25 cellular contexts compared by ENCODE assay signal in genomic region chr11:14070866-14071265, GRCh38.
"Had no signal": no experiment of that assay in that cellular context is flagged by ENCODE, and none has a peak within 500 bp of the region (broad histone marks: within the 10 kb centered on the region; RNA-seq: fewer than 3 reads in every experiment).

No MANE protein-coding gene starts in this region.

- H3K27me3 ChIP-seq: colonic mucosa, esophagus squamous epithelium, neutrophil, right lobe of liver, testis, tibial artery had no signal

- H3K9me3 ChIP-seq: colonic mucosa, esophagus squamous epithelium, lower lobe of right lung, neutrophil, right lobe of liver, testis, tibial artery had no signal

- H3K9ac ChIP-seq: parathyroid adenoma had no signal

- H3K36me3 Mint-ChIP-seq: natural killer cell, type B pancreatic cell had no signal

- H3K36me3 ChIP-seq: colonic mucosa, esophagus squamous epithelium, lower lobe of right lung, neutrophil, right lobe of liver, tibial artery had no signal

- H3K4me3 ChIP-seq: colonic mucosa, esophagus squamous epithelium, lower lobe of right lung, right lobe of liver, smooth muscle cell, testis, tibial artery had no signal

- H3K4me1 ChIP-seq: colonic mucosa, lower lobe of right lung, parathyroid adenoma, right lobe of liver, testis, tibial artery had no signal

- H3K4me3 Mint-ChIP-seq: central memory CD8-positive, alpha-beta T cell; dendritic cell treated with granulocyte-macrophage colony-stimulating factor and Interleukin-4, amounts not matched to agents 40 ng/mL and 50 ng/mL, for 4 days; effector memory CD8-positive, alpha-beta T cell; natural killer cell; neural crest cell; type B pancreatic cell had no signal

- H3K9me3 Mint-ChIP-seq: central memory CD8-positive, alpha-beta T cell; dendritic cell treated with granulocyte-macrophage colony-stimulating factor and Interleukin-4, amounts not matched to agents 40 ng/mL and 50 ng/mL, for 4 days; effector memory CD8-positive, alpha-beta T cell; natural killer cell; type B pancreatic cell had no signal

- H3K27ac Mint-ChIP-seq: dendritic cell treated with granulocyte-macrophage colony-stimulating factor and Interleukin-4, amounts not matched to agents 40 ng/mL and 50 ng/mL, for 4 days; effector memory CD8-positive, alpha-beta T cell; natural killer cell; progenitor cell of endocrine pancreas; type B pancreatic cell had no signal

- DNase-seq: colonic mucosa; effector memory CD8-positive, alpha-beta T cell; erythroblast; esophagus squamous epithelium; head of caudate nucleus; left ventricle myocardium superior; lower lobe of right lung; natural killer cell; right lobe of liver; stimulated activated CD4-positive, alpha-beta T cell treated with anti-CD3 and anti-CD28 coated beads, Interleukin-12 subunit alpha, Interleukin-12 subunit beta, amount 100 ng/mL, for 4 hours; stimulated activated CD4-positive, alpha-beta T cell treated with anti-CD3 and anti-CD28 coated beads, Interleukin-1b, Interleukin-23, amount 100 ng/mL, for 48 hours; stimulated activated CD4-positive, alpha-beta T cell treated with anti-CD3 and anti-CD28 coated beads, Interleukin-4, amount 100 ng/mL, for 1 hour; stimulated activated CD8-positive, alpha-beta memory T cell treated with anti-CD3 and anti-CD28 coated beads, Interleukin-4, amount 100 ng/mL, for 48 hours; stimulated activated naive CD4-positive, alpha-beta T cell; substantia nigra; testis; tibial artery had no signal

- H3K27me3 Mint-ChIP-seq: dendritic cell treated with granulocyte-macrophage colony-stimulating factor and Interleukin-4, amounts not matched to agents 40 ng/mL and 50 ng/mL, for 4 days had no signal
